ENCODE assay signal across 27 cellular contexts in the genomic region with DNA sequence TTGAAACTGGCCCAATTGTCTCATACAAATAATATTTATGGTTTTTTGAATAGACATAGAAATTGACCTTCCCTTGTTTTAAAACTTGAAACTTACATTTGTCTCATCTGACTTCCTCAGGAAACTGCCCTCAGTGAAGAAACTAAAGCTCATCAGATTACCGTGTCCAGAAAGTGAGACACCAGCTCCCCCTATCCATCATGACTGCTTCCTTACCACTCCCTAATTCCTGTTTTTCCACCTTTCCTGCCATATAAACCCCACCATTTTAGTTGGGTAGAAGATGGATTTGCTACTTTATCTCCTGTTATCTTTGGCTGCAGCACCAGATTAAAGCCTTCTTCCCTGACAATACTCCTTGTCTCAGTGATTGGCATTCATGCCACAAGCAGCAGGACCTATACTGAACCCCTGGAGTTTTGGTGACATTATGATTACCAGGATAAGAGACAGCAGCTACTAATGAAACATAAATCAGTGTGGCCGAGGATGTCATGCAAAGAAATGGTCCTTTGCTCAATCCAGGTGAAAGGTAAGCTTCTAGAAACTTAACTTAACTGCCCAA.
A peak's percentile ranks its signal among the peaks of the same experiment; 100 is the strongest.
DNase-seq lines count a peak whose midpoint lies in the region; ATAC-seq and TF ChIP-seq lines count a peak whose summit lies in the region.
"Had no signal": no experiment of that assay in that cellular context is flagged by ENCODE, and none has a peak within 500 bp of the region (broad histone marks: within the 10 kb centered on the region; RNA-seq: fewer than 3 reads in every experiment).

No MANE protein-coding gene starts in this region.

- no peak for TF ChIP-seq POLR2A in HCT116 (IDR thresholded peaks at IDR 0.05; ENCODE audit: borderline replicate concordance, extremely low read depth, insufficient read depth, insufficient read length)

- H3K27ac Mint-ChIP-seq in WTC11 (no peak overlapping the region), immature natural killer cell (no peak overlapping the region), mesothelial cell of epicardium (no peak overlapping the region)
- H3K27ac Mint-ChIP-seq: CD4-positive, alpha-beta memory T cell; nephron progenitor cell; stimulated activated naive CD8-positive, alpha-beta T cell treated with anti-CD3 and anti-CD28 coated beads, Interleukin-15, amount 100 ng/mL, for 72 hours; T-helper 1 cell treated with Interleukin-12 subunit alpha and Interleukin-12 subunit beta and Interleukin-4 antibody, amounts not matched to agents 30 μg/mL and 1 μg/mL, for 36 hours had no signal

- no peak overlapping the region for H3K4me3 Mint-ChIP-seq in WTC11
- H3K4me3 Mint-ChIP-seq in immature natural killer cell = no peak overlapping the region
- H3K4me3 Mint-ChIP-seq in mesothelial cell of epicardium = no peak overlapping the region
- H3K4me3 Mint-ChIP-seq: CD4-positive, alpha-beta memory T cell; nephron progenitor cell; stimulated activated naive CD8-positive, alpha-beta T cell treated with anti-CD3 and anti-CD28 coated beads, Interleukin-15, amount 100 ng/mL, for 72 hours; T-helper 1 cell treated with Interleukin-12 subunit alpha and Interleukin-12 subunit beta and Interleukin-4 antibody, amounts not matched to agents 30 μg/mL and 1 μg/mL, for 36 hours had no signal

- intact Hi-C loops in A673 (cut with micrococcal nuclease; ENCODE audit: unreplicated experiment) (no loop called here), HCT116 (cut with micrococcal nuclease) (no loop called here)

- BruUV-seq in A673 (replicated peaks; lab: Mats Ljungman, UMichigan) (no TSS peak), HCT116 (replicated peaks; lab: Mats Ljungman, UMichigan) (no TSS peak)

- no peaks in the 10 kb centered on the region for H3K9me2 ChIP-seq in HCT116 (ENCODE audit: insufficient read depth)

- H3K36me3 Mint-ChIP-seq in WTC11 (peaks cover 8% of the 10 kb centered on the region), immature natural killer cell (peaks cover 0 to 5% (median 0%) of the 10 kb centered on the region in 3 donors), mesothelial cell of epicardium (peaks cover 3% of the 10 kb centered on the region)
- H3K36me3 Mint-ChIP-seq: CD4-positive, alpha-beta memory T cell had no signal

- H3K79me2 ChIP-seq in HCT116 (ENCODE audit: insufficient read depth, low read length) = no peaks in the 10 kb centered on the region

- no peaks in the 10 kb centered on the region for H3K27me3 Mint-ChIP-seq in WTC11 (ENCODE audit: low read depth)
- peaks cover 0 to 2% (median 0%) of the 10 kb centered on the region in 3 donors for H3K27me3 Mint-ChIP-seq in immature natural killer cell (ENCODE audit: low read depth in 3 of 3)
- H3K27me3 Mint-ChIP-seq in mesothelial cell of epicardium (ENCODE audit: low read depth) = no peaks in the 10 kb centered on the region
- H3K27me3 Mint-ChIP-seq: CD4-positive, alpha-beta memory T cell; stimulated activated naive CD8-positive, alpha-beta T cell treated with anti-CD3 and anti-CD28 coated beads, Interleukin-15, amount 100 ng/mL, for 72 hours had no signal

- H3K27ac ChIP-seq in A673 (ENCODE audit: low read depth, low read length, poor library complexity, severe bottlenecking) = no peak overlapping the region
- no peak overlapping the region for H3K27ac ChIP-seq in HCT116 (ENCODE audit: low read depth, low read length)
- H3K27ac ChIP-seq: esophagus muscularis mucosa, left lung, transverse colon had no signal

- H3K4me3 ChIP-seq in A673 (ENCODE audit: low read depth, low read length, poor library complexity, severe bottlenecking) (no peak overlapping the region), HCT116 (replicated peaks in 1 of 2; ENCODE audit: low read depth in 1 of 2, low read length in 2 of 2) (no peak overlapping the region), fibroblast of villous mesenchyme (ENCODE audit: low read depth, low read length) (no peak overlapping the region)
- H3K4me3 ChIP-seq: esophagus muscularis mucosa, left lung, smooth muscle cell, transverse colon had no signal

- H3K4me1 Mint-ChIP-seq in WTC11 (0 out of 2 replicates have a peak, but pooled peaks cover 2% of the 10 kb centered on the region), immature natural killer cell (no peaks in the 10 kb centered on the region), mesothelial cell of epicardium (peaks cover 9% of the 10 kb centered on the region)
- H3K4me1 Mint-ChIP-seq: CD4-positive, alpha-beta memory T cell; stimulated activated naive CD8-positive, alpha-beta T cell treated with anti-CD3 and anti-CD28 coated beads, Interleukin-15, amount 100 ng/mL, for 72 hours had no signal

- no peak overlapping the region for H3K4me2 ChIP-seq in HCT116 (ENCODE audit: low read length)
- H3K4me2 ChIP-seq: smooth muscle cell had no signal

- no peak overlapping the region for H2AFZ ChIP-seq in HCT116 (ENCODE audit: low read depth, low read length, poor library complexity, severe bottlenecking)

- H3K27me3 ChIP-seq in A673 (replicated peaks; ENCODE audit: insufficient read depth, low read depth, low read length, poor library complexity) (no peaks in the 10 kb centered on the region), HCT116 (ENCODE audit: insufficient read depth, low read length) (no peaks in the 10 kb centered on the region)
- H3K27me3 ChIP-seq: esophagus muscularis mucosa, left lung, transverse colon had no signal

- H3K9me3 Mint-ChIP-seq in WTC11 = peaks cover 10% of the 10 kb centered on the region
- peaks cover 0 to 18% (median 8%) of the 10 kb centered on the region in 6 donors for H3K9me3 Mint-ChIP-seq in immature natural killer cell
- peaks cover 4% of the 10 kb centered on the region for H3K9me3 Mint-ChIP-seq in mesothelial cell of epicardium
- H3K9me3 Mint-ChIP-seq: stimulated activated naive CD8-positive, alpha-beta T cell treated with anti-CD3 and anti-CD28 coated beads, Interleukin-15, amount 100 ng/mL, for 72 hours; T-helper 1 cell treated with Interleukin-12 subunit alpha and Interleukin-12 subunit beta and Interleukin-4 antibody, amounts not matched to agents 30 μg/mL and 1 μg/mL, for 36 hours had no signal

- POLR2A ChIA-PET in A673 (lab: Charles Lee; ENCODE audit: low non-redundant PET) = no interaction called here
- POLR2A ChIA-PET in HCT116 (lab: Charles Lee) = no interaction called here
- POLR2A ChIA-PET in WTC11 (lab: Charles Lee) = no interaction called here

- no peak for ATAC-seq in HCT116
- ATAC-seq in WTC11 = peak; percentile 47
- ATAC-seq: left lung; stimulated activated naive CD8-positive, alpha-beta T cell treated with anti-CD3 and anti-CD28 coated beads, Interleukin-15, amount 100 ng/mL, for 72 hours had no signal

- H3K4me1 ChIP-seq in A673 (ENCODE audit: insufficient read depth, low read length, poor library complexity, severe bottlenecking) (peaks cover 3% of the 10 kb centered on the region), HCT116 (ENCODE audit: control insufficient read depth in 1 of 2, insufficient read depth in 2 of 2, low read length in 2 of 2) (no peaks in the 10 kb centered on the region)
- H3K4me1 ChIP-seq: esophagus muscularis mucosa, left lung, transverse colon had no signal

- peak; percentile 55 for TF ChIP-seq CTCF in A673 (conservative IDR thresholded peaks at IDR 0.05; ENCODE audit: low read depth, low read length)
- TF ChIP-seq CTCF in HCT116 (IDR thresholded peaks at IDR 0.05 in 2 of 3, conservative IDR thresholded peaks at IDR 0.05 in 1 of 3; ENCODE audit: borderline replicate concordance in 1 of 3, insufficient read depth in 1 of 3, low read depth in 2 of 3, low read length in 2 of 3) = peak in 1 of 3 experiments; percentile 29; a peak in 2 of 6 replicates
- TF ChIP-seq CTCF in WTC11 (IDR thresholded peaks at IDR 0.05) = no peak
- peak; percentile 22 for TF ChIP-seq CTCF in fibroblast of villous mesenchyme (IDR thresholded peaks at IDR 0.05; ENCODE audit: insufficient read depth, low read depth, low read length)
- no peak for TF ChIP-seq CTCF in mesothelial cell of epicardium (IDR thresholded peaks at IDR 0.05; ENCODE audit: unreplicated experiment)

- H3K9ac ChIP-seq in HCT116 (ENCODE audit: low read length) = no peak overlapping the region

- TF ChIP-seq RAD21 in HCT116 (IDR thresholded peaks at IDR 0.05; ENCODE audit: low read depth) = peak; percentile 33; the same call in 1 of the 2 replicates

- no peaks in the 10 kb centered on the region for H4K20me1 ChIP-seq in HCT116 (ENCODE audit: insufficient read depth)

- H3K9me3 ChIP-seq in A673 (ENCODE audit: low read depth, low read length, poor library complexity, severe bottlenecking) (no peaks in the 10 kb centered on the region), HCT116 (ENCODE audit: control insufficient read depth in 1 of 2, insufficient read depth in 1 of 2, low read depth in 1 of 2, low read length in 2 of 2) (no peaks in the 10 kb centered on the region)
- H3K9me3 ChIP-seq: esophagus muscularis mucosa, transverse colon had no signal

- DNase-seq in A673 (ENCODE audit: low spot score) (peak; percentile 31), HCT116 (ENCODE audit: low read depth, low spot score) (no peak), WTC11 (ENCODE audit: low spot score) (no peak), fibroblast of villous mesenchyme (ENCODE audit: low read depth) (no peak), RKO (ENCODE audit: low spot score) (no peak), immature natural killer cell (no peak), mesothelial cell of epicardium (ENCODE audit: low spot score in 2 of 2, unreplicated experiment in 2 of 2) (no peak)
- DNase-seq in activated effector memory CD4-positive, alpha-beta T cell treated with Interleukin-2 at 50 U/mL for 16 hours = no peak
- DNase-seq: activated CD4-positive, alpha-beta T cell treated with anti-CD3 and anti-CD28 coated beads, Interleukin-2, amount 50 U/mL, for 48 hours; activated naive CD4-positive, alpha-beta T cell treated with Interleukin-2 at 50 U/mL for 16 hours; amygdala; CD4-positive, alpha-beta memory T cell; central memory CD4-positive, alpha-beta T cell; DMS79; glutamatergic neuron; left lung; NCI-H1092; NCI-H2029 treated with DMSO at 0.1 percent for 48 hours; NCI-H510A; nephron progenitor cell; SHP77 treated with DMSO at 0.1 percent for 48 hours; stimulated activated CD4-positive, alpha-beta T cell treated with anti-CD3 and anti-CD28 coated beads, Interleukin-4, amount 100 ng/mL, for 4 hours; stimulated activated naive CD8-positive, alpha-beta T cell treated with anti-CD3 and anti-CD28 coated beads, Interleukin-15, amount 100 ng/mL, for 72 hours; transverse colon had no signal

- RAD21 ChIA-PET in HCT116 (lab: Charles Lee; ENCODE audit: low non-redundant PET in 1 of 2, low total read pairs in 2 of 2, uncharacterized antibody in 2 of 2, unreplicated experiment in 2 of 2) = no interaction called here

- CTCF ChIA-PET in A673 (lab: Charles Lee) (interaction anchor here (0.6 kb wide), 1 partner anchor 510 kb away, joined by 4 read pairs; no protein-coding TSS in a partner anchor), HCT116 (lab: Charles Lee) (no interaction called here), WTC11 (lab: Charles Lee) (interaction anchor here (1.3 kb wide), 1 partner anchor 395 kb away, joined by 4 read pairs; no protein-coding TSS in a partner anchor)

- H3K36me3 ChIP-seq in A673 (ENCODE audit: insufficient read depth, low read length, poor library complexity, severe bottlenecking) = no peaks in the 10 kb centered on the region
- H3K36me3 ChIP-seq in HCT116 (ENCODE audit: control insufficient read depth in 1 of 2, insufficient read depth in 2 of 2, low read length in 2 of 2) = no peaks in the 10 kb centered on the region
- H3K36me3 ChIP-seq: esophagus muscularis mucosa, left lung, transverse colon had no signal

TF ChIP-seq in WTC11, 78 proteins besides CTCF, POLR2A, EP300 and RAD21 (continues in another document):
- TF ChIP-seq MXD4 (CRISPR knock-in tag; IDR thresholded peaks at IDR 0.05; ENCODE audit: borderline replicate concordance) = no peak

Comparison
In these comparisons a context has a peak if more than half of its experiments do, and no peak if none do; other contexts are left out.
1. CTCF ChIP-seq: peak in A673 (single experiment) and fibroblast of villous mesenchyme (single experiment); none in WTC11 (single experiment) and mesothelial cell of epicardium (single experiment).